Comparison of ENCODE assay signal across 8 cellular contexts in genomic region chr3:48635222-48636021, GRCh38. TPM values are rescaled to one million over a fixed set of nuclear protein-coding genes. Genes with fewer than 3 reads are reported as not detected.
DNase-seq lines count a peak whose midpoint lies in the region; ATAC-seq and TF ChIP-seq lines count a peak whose summit lies in the region.

SLC26A6 (minus strand) TSS chr3:48635461; CDS start chr3:48635393, 68 bp downstream.

- intact Hi-C loops in Right ventricle myocardium superior (cut with DNase I) = no loop called here

- DNase-seq in NCI-H1417 (lab: John Stamatoyannopoulos, UW) = peak; percentile 88 to 93 (median 91)
- DNase-seq in SW 1271 (lab: John Stamatoyannopoulos, UW) = peak; percentile 61 to 86
- DNase-seq in activated naive CD8-positive, alpha-beta T cell treated with anti-CD3 and anti-CD28 coated beads, Interleukin-2, amount 50 U/mL, for 16 hours (ENCODE audit: low read depth, low spot score) = peak; percentile 84
- peak; percentile 99 for DNase-seq in Right ventricle myocardium superior
- DNase-seq in tibial nerve (ENCODE audit: low spot score in 2 of 2) = peak; percentile 93 to 94

- H3K4me2 ChIP-seq in parathyroid adenoma (ENCODE audit: low read length) = peak within 1 kb of the TSS; percentile 94

- ATAC-seq in HG02763 (IDR thresholded peaks at IDR 0.05; ENCODE audit: unreplicated experiment) (peak; percentile 91), Right ventricle myocardium superior (ENCODE audit: poor library complexity) (peak; percentile 98)

- peak; percentile 88 for TF ChIP-seq CTCF in GM12873 (IDR thresholded peaks at IDR 0.05; ENCODE audit: insufficient read depth, low read depth, low read length, missing control alignments)
- peak; percentile 50 for TF ChIP-seq CTCF in parathyroid adenoma (IDR thresholded peaks at IDR 0.05)
- TF ChIP-seq CTCF in tibial nerve (IDR thresholded peaks at IDR 0.05) = peak; percentile 24 to 82 (median 57)

- no peak within 1 kb of the TSS for H3K9ac ChIP-seq in parathyroid adenoma

- H3K4me3 ChIP-seq in parathyroid adenoma (ENCODE audit: low read depth, low read length) = peak within 1 kb of the TSS; percentile 91
- peak within 1 kb of the TSS; percentile 68 to 88 (median 80) for H3K4me3 ChIP-seq in tibial nerve

- H3K27me3 ChIP-seq in parathyroid adenoma (ENCODE audit: control insufficient read depth, insufficient read depth, low read length) = no peaks in the 10 kb centered on the region
- no peaks in the 10 kb centered on the region for H3K27me3 ChIP-seq in tibial nerve

- peaks cover 14% of the 10 kb centered on the region for H3K4me1 ChIP-seq in parathyroid adenoma
- peaks cover 0 to 27% (median 19%) of the 10 kb centered on the region in 4 donors for H3K4me1 ChIP-seq in tibial nerve

- H3K27ac ChIP-seq in parathyroid adenoma = peak within 1 kb of the TSS; percentile 1
- H3K27ac ChIP-seq in tibial nerve = peak within 1 kb of the TSS; percentile 10 to 92 (median 76)

- no peaks in the 10 kb centered on the region for H3K9me3 ChIP-seq in parathyroid adenoma (ENCODE audit: control insufficient read depth, low read length)
- H3K9me3 ChIP-seq in tibial nerve = no peaks in the 10 kb centered on the region

- peak; percentile 26 to 62 for TF ChIP-seq POLR2A in tibial nerve (IDR thresholded peaks at IDR 0.05)

- H2AFZ ChIP-seq in parathyroid adenoma = peak within 1 kb of the TSS; percentile 94

- TF ChIP-seq EP300 in tibial nerve (IDR thresholded peaks at IDR 0.05) = peak; percentile 85 to 91

- H3K79me2 ChIP-seq in parathyroid adenoma = peaks cover 2% of the 10 kb centered on the region

- WGBS in tibial nerve, 2 donors = 0% methylated on average over 10 to 53 of the region's 68 CpGs

- H3K36me3 ChIP-seq in parathyroid adenoma (ENCODE audit: control insufficient read depth, insufficient read depth, low read length) (no peaks in the 10 kb centered on the region), tibial nerve (peaks cover 0 to 34% (median 0%) of the 10 kb centered on the region in 3 donors)

RNA-seq across cellular contexts. Expression of gene SLC26A6, which starts in this region (rescaled TPM):
- 10.8 TPM for total RNA-seq in Right ventricle myocardium superior
- total RNA-seq in tibial nerve = 10 to 100 TPM; 13.8 to 26.4 (median 15.9) TPM

Comparison
In these comparisons a context has a peak if more than half of its experiments do, and no peak if none do; other contexts are left out.
1. Peak in every context shown above with its lines: DNase-seq, ATAC-seq, H3K4me3 ChIP-seq and H3K27ac ChIP-seq.